ENCODE assay signal across 13 cellular contexts in genomic region chr9:109115931-109116541, GRCh38. TPM values are rescaled to one million over a fixed set of nuclear protein-coding genes. Genes with fewer than 3 reads are reported as not detected.
DNase-seq lines count a peak whose midpoint lies in the region; ATAC-seq and TF ChIP-seq lines count a peak whose summit lies in the region.
"Had no signal": no experiment of that assay in that cellular context is flagged by ENCODE, and none has a peak within 500 bp of the region (broad histone marks: within the 10 kb centered on the region; RNA-seq: fewer than 3 reads in every experiment).

No MANE protein-coding gene starts in this region.

- H3K9me3 ChIP-seq in BLaER1 treated with 17β-estradiol and CSF1 and Interleukin-3, amounts not matched to agents 10 nM and 100 nM (replicated peaks in 1 of 11): no peaks in the 10 kb centered on the region
- H3K9me3 ChIP-seq in MG63: no peaks in the 10 kb centered on the region

- no peaks in the 10 kb centered on the region for H3K27me3 ChIP-seq in BLaER1 treated with 17β-estradiol and CSF1 and Interleukin-3, amounts not matched to agents 10 nM and 100 nM
- H3K27me3 ChIP-seq in MG63: no peaks in the 10 kb centered on the region
- H3K27me3 ChIP-seq: dorsolateral prefrontal cortex had no signal

- H3K4me2 ChIP-seq in BLaER1 treated with 17β-estradiol and CSF1 and Interleukin-3, amounts not matched to agents 10 nM and 100 nM: peak overlapping the region in 9 of 11 experiments; percentile 3 to 99 (median 93); a peak in 14 of 22 replicates

- H3K27ac Mint-ChIP-seq in mesothelial cell of epicardium: peak overlapping the region; percentile 21

- no peak overlapping the region for H3K4me3 ChIP-seq in BLaER1 treated with 17β-estradiol and CSF1 and Interleukin-3, amounts not matched to agents 10 nM and 100 nM
- H3K4me3 ChIP-seq in MG63: no peak overlapping the region

- ATAC-seq in GM18861 (IDR thresholded peaks at IDR 0.05; ENCODE audit: unreplicated experiment) (no peak), HG02623 (IDR thresholded peaks at IDR 0.05; ENCODE audit: unreplicated experiment) (no peak)

- TF ChIP-seq CTCF in mesothelial cell of epicardium (IDR thresholded peaks at IDR 0.05; ENCODE audit: unreplicated experiment): no peak

- peaks cover 71% of the 10 kb centered on the region for H3K4me1 Mint-ChIP-seq in mesothelial cell of epicardium

- peak overlapping the region in 1 of 11 experiments; percentile 2; a peak in 1 of 22 replicates for H3K9ac ChIP-seq in BLaER1 treated with 17β-estradiol and CSF1 and Interleukin-3, amounts not matched to agents 10 nM and 100 nM

- peaks cover 48 to 87% (median 84%) of the 10 kb centered on the region in 11 experiments; a peak in 21 of 22 replicates for H4K20me1 ChIP-seq in BLaER1 treated with 17β-estradiol and CSF1 and Interleukin-3, amounts not matched to agents 10 nM and 100 nM

- DNase-seq in MG63: peak; percentile 49
- peak; percentile 54 for DNase-seq in cerebellar cortex (ENCODE audit: low spot score)
- no peak for DNase-seq in mesothelial cell of epicardium (ENCODE audit: low spot score in 2 of 2, unreplicated experiment in 2 of 2)
- no peak for DNase-seq in activated effector memory CD4-positive, alpha-beta T cell treated with anti-CD3 and anti-CD28 coated beads, Interleukin-2, amount 50 U/mL, for 16 hours
- no peak for DNase-seq in HT-29 (ENCODE audit: low spot score)
- DNase-seq: Calu3; NCI-H526 treated with DMSO at 0.1 percent for 48 hours; nephron progenitor cell; stimulated activated CD4-positive, alpha-beta T cell treated with anti-CD3 and anti-CD28 coated beads, Interleukin-1b, Interleukin-23, amount 100 ng/mL, for 48 hours had no signal

- H3K36me3 Mint-ChIP-seq in mesothelial cell of epicardium: peaks cover 2% of the 10 kb centered on the region

- H3K4me1 ChIP-seq in BLaER1 treated with 17β-estradiol and CSF1 and Interleukin-3, amounts not matched to agents 10 nM and 100 nM: peaks cover 38 to 84% (median 72%) of the 10 kb centered on the region in 10 experiments

- no peak overlapping the region for H3K4me3 Mint-ChIP-seq in mesothelial cell of epicardium
- H3K4me3 Mint-ChIP-seq: nephron progenitor cell had no signal

- H3K27ac ChIP-seq in BLaER1 treated with 17β-estradiol and CSF1 and Interleukin-3, amounts not matched to agents 10 nM and 100 nM: no peak overlapping the region

- H3K9me3 Mint-ChIP-seq in mesothelial cell of epicardium: no peaks in the 10 kb centered on the region
- H3K9me3 Mint-ChIP-seq: nephron progenitor cell had no signal

- peaks cover 0 to 32% (median 12%) of the 10 kb centered on the region in 11 experiments; a peak in 10 of 22 replicates for H3K36me3 ChIP-seq in BLaER1 treated with 17β-estradiol and CSF1 and Interleukin-3, amounts not matched to agents 10 nM and 100 nM
- no peaks in the 10 kb centered on the region for H3K36me3 ChIP-seq in MG63

- no peaks in the 10 kb centered on the region for H3K27me3 Mint-ChIP-seq in mesothelial cell of epicardium (ENCODE audit: low read depth)

RNA-seq across cellular contexts. Expression of gene TMEM245, which starts 3.7 kb away (rescaled TPM):
- total RNA-seq in MG63 (2014; rRNA removed; shearing (Covaris generic); ENCODE audit: low replicate concordance): 20.0 and 20.5 TPM in 2 replicates
- 73.0 to 77.9 TPM (median 74.6 TPM) in 3 replicates for total RNA-seq in mesothelial cell of epicardium
- 14.8 and 17.1 TPM in 2 replicates for total RNA-seq in HT-29 (2014; rRNA removed; shearing (Covaris generic))

RNA-seq across cellular contexts. Expression of gene FRRS1L, which starts 51.0 kb away (rescaled TPM):
- not detected in 2 replicates for total RNA-seq in MG63 (2014; rRNA removed; shearing (Covaris generic); ENCODE audit: low replicate concordance)
- 12.4 to 14.6 TPM (median 14.4 TPM) in 3 replicates for total RNA-seq in mesothelial cell of epicardium
- total RNA-seq in HT-29 (2014; rRNA removed; shearing (Covaris generic)): not detected in 2 replicates
- total RNA-seq: Calu3 had no signal

Comparison
In these comparisons a context has a peak if more than half of its experiments do, and no peak if none do; other contexts are left out.
1. DNase-seq: peak in MG63 (single experiment) and cerebellar cortex (single experiment); none in mesothelial cell of epicardium (0 of 2), activated effector memory CD4-positive, alpha-beta T cell treated with anti-CD3 and anti-CD28 coated beads, Interleukin-2, amount 50 U/mL, for 16 hours (single experiment) and HT-29 (single experiment).
2. RNA of gene FRRS1L, which starts 51.0 kb away (total RNA-seq): 12.4 to 14.6 TPM in mesothelial cell of epicardium; not detected in MG63 and not detected in HT-29; every median in the first group is over 10 times any median in the second.